In genomic region chr2:68303902-68304272, GRCh38 we compare ENCODE assay signal across 1 cellular context. TPM values are rescaled to one million over a fixed set of nuclear protein-coding genes. Genes with fewer than 3 reads are reported as not detected.
"Had no signal": no experiment of that assay in that cellular context is flagged by ENCODE, and none has a peak within 500 bp of the region (broad histone marks: within the 10 kb centered on the region; RNA-seq: fewer than 3 reads in every experiment).

No MANE protein-coding gene starts in this region.

RNA-seq across cellular contexts. Expression of gene CNRIP1, which starts 15.9 kb away (rescaled TPM):
- total RNA-seq: GM12878 had no signal
- polyA plus RNA-seq: GM12878 had no signal
